In the genomic region with DNA sequence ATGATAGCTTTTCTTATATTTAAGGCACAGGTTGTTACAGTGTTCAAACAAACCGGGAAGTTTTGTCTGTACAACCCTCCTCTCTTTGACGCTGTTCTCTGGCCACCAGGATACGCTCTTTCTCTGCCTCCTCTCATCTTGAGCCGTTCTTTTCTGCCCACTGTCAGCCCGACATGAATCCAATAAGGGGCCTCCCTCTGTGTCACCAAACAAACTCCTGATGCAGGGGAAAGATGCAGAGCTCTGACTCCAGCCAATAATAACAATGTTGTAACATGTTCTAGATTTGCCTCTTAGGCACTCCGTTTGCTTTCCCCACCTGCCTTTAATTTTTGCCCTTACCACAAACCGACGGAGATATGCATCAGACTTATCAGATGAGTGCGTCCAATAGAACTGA, we compare ENCODE assay signal across 11 cellular contexts.
DNase-seq lines count a peak whose midpoint lies in the region; ATAC-seq and TF ChIP-seq lines count a peak whose summit lies in the region.
"Had no signal": no experiment of that assay in that cellular context is flagged by ENCODE, and none has a peak within 500 bp of the region (broad histone marks: within the 10 kb centered on the region; RNA-seq: fewer than 3 reads in every experiment).

No MANE protein-coding gene starts in this region.

- no peaks in the 10 kb centered on the region for H3K9me3 ChIP-seq in AG04450 (ENCODE audit: control insufficient read depth, insufficient read depth, low read length)

- CTCF ChIA-PET in AG04450 (lab: Charles Lee): interaction anchor here (1.2 kb wide), 1 partner anchor 22 kb away, joined by 3 read pairs; no protein-coding TSS in a partner anchor

- H3K27ac ChIP-seq in AG04450 (ENCODE audit: low read depth, low read length): no peak overlapping the region

- H3K4me3 ChIP-seq in AG04450 (ENCODE audit: low read depth, low read length): no peak overlapping the region
- peak overlapping the region; percentile 33 for H3K4me3 ChIP-seq in choroid plexus epithelial cell (ENCODE audit: low read depth, low read length)

- no peaks in the 10 kb centered on the region for H3K27me3 ChIP-seq in AG04450 (ENCODE audit: control insufficient read depth, insufficient read depth, low read length)

- POLR2A ChIA-PET in AG04450 (lab: Yijun Ruan, JAX): no interaction called here

- no peak for DNase-seq in AG04450 (ENCODE audit: low read depth, low spot score)
- peak; percentile 5 for DNase-seq in LHCN-M2 (ENCODE audit: low read depth)
- DNase-seq in choroid plexus epithelial cell (ENCODE audit: low read depth): peak; percentile 86
- peak; percentile 9 for DNase-seq in myocyte (ENCODE audit: low read depth)
- no peak for DNase-seq in NCI-H1092 treated with DMSO at 0.1 percent for 48 hours (lab: John Stamatoyannopoulos, UW)
- DNase-seq in activated CD4-positive, alpha-beta T cell treated with anti-CD3 and anti-CD28 coated beads for 1 hour: no peak
- DNase-seq in mesenteric fat pad (ENCODE audit: low spot score): no peak
- DNase-seq: CD4-positive, CD25-positive, alpha-beta regulatory T cell; central memory CD4-positive, alpha-beta T cell; OCI-M1 had no signal

- TF ChIP-seq CTCF in AG04450 (IDR thresholded peaks at IDR 0.05; ENCODE audit: low read depth, low read length) (peak; percentile 47), choroid plexus epithelial cell (conservative IDR thresholded peaks at IDR 0.05; ENCODE audit: low read depth, low read length) (peak; percentile 86)

- ATAC-seq in HG02763 (IDR thresholded peaks at IDR 0.05; ENCODE audit: unreplicated experiment): no peak

Comparison
In these comparisons a context has a peak if more than half of its experiments do, and no peak if none do; other contexts are left out.
1. DNase-seq: peak in LHCN-M2 (single experiment), choroid plexus epithelial cell (single experiment) and myocyte (single experiment); none in AG04450 (single experiment), NCI-H1092 treated with DMSO at 0.1 percent for 48 hours (single experiment), activated CD4-positive, alpha-beta T cell treated with anti-CD3 and anti-CD28 coated beads for 1 hour (single experiment) and mesenteric fat pad (single experiment).